8 cellular contexts compared by ENCODE assay signal in the genomic region with DNA sequence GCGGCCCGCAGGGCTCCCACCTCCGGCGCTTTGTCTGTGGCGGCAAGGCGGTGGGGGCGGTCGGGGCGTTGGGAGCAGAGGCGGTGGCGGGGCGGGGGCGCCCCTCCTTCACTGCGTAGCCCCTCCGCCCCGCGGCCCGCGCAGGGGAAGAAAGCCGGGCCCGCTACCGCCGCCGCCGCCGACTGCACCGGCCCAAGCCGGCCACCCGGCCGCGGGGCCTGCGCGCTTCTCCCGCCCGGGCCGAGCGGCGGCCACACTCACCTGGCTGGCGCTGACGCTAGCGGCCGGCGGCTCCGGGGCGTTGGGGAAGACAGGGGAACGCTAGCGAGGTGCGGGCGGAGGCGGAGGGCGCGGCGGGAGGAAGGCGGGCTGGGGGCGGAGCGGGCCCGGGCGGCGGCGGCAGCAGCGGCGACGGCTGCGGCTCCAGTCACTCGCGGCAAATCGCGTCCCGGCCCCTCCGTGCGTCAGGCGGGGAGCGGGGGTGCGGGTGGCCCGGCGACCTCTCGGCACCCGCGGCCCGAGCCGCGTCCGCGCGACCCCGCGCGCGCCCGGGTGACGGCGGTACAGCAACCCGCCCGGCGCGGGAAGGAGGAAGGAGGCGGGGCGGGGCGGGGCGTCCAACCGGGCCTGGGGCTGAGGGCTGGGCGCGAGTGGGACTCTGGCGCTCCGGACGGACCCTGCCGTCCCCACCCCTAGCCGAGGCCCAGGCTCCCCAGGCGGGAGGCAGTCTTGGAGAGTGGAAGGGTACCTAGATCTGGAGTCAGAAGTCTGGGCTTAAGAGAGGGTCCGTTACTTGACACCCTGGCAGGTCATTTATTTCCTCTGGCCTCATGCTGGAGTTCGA. TPM values are rescaled to one million over a fixed set of nuclear protein-coding genes. Genes with fewer than 3 reads are reported as not detected.
DNase-seq lines count a peak whose midpoint lies in the region; ATAC-seq and TF ChIP-seq lines count a peak whose summit lies in the region.

A gene with protein sequence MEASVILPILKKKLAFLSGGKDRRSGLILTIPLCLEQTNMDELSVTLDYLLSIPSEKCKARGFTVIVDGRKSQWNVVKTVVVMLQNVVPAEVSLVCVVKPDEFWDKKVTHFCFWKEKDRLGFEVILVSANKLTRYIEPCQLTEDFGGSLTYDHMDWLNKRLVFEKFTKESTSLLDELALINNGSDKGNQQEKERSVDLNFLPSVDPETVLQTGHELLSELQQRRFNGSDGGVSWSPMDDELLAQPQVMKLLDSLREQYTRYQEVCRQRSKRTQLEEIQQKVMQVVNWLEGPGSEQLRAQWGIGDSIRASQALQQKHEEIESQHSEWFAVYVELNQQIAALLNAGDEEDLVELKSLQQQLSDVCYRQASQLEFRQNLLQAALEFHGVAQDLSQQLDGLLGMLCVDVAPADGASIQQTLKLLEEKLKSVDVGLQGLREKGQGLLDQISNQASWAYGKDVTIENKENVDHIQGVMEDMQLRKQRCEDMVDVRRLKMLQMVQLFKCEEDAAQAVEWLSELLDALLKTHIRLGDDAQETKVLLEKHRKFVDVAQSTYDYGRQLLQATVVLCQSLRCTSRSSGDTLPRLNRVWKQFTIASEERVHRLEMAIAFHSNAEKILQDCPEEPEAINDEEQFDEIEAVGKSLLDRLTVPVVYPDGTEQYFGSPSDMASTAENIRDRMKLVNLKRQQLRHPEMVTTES (minus strand): TSS at position 595 of the 844 bp plus-strand sequence. CDS start 72,991 bp downstream, outside the sequence.

- H3K27me3 Mint-ChIP-seq in CD4-positive, alpha-beta T cell: peaks cover 23% of the 10 kb centered on the region

- under 1% methylated on average over 111 of the region's 111 CpGs for WGBS in thymus

- DNase-seq in CD4-positive, alpha-beta T cell: peak; percentile 22 to 57 (median 36)
- peak; percentile 71 for DNase-seq in RPMI8226
- DNase-seq in activated gamma-delta T cell treated with Interleukin-2 at 50 U/mL for 16 hours: peak; percentile 32
- no peak for DNase-seq in foreskin keratinocyte

- intact Hi-C loops in CD4-positive, alpha-beta T cell (cut with DNase I, micrococcal nuclease): no loop called here

- H3K4me3 ChIP-seq in neuron (ENCODE audit: low read length): peak within 1 kb of the TSS; percentile 96
- peak within 1 kb of the TSS; percentile 86 for H3K4me3 ChIP-seq in thymus (ENCODE audit: low read length)

- H3K27me3 ChIP-seq in CD4-positive, alpha-beta T cell (ENCODE audit: control insufficient read depth, insufficient read depth, low read length): peaks cover 21% of the 10 kb centered on the region
- H3K27me3 ChIP-seq in foreskin keratinocyte: no peaks in the 10 kb centered on the region
- H3K27me3 ChIP-seq in neuron (ENCODE audit: insufficient read depth, low read length): no peaks in the 10 kb centered on the region
- H3K27me3 ChIP-seq in thymus (ENCODE audit: control insufficient read depth, insufficient read depth): no peaks in the 10 kb centered on the region

- CTCF ChIA-PET in CD4-positive, alpha-beta T cell (lab: Charles Lee): no interaction called here

- H3K9me3 ChIP-seq in CD4-positive, alpha-beta T cell (ENCODE audit: control insufficient read depth, low read length): no peaks in the 10 kb centered on the region
- peaks cover 3% of the 10 kb centered on the region for H3K9me3 ChIP-seq in neuron (ENCODE audit: low read length)
- no peaks in the 10 kb centered on the region for H3K9me3 ChIP-seq in thymus (ENCODE audit: control insufficient read depth)

- H2AFZ ChIP-seq in neuron (ENCODE audit: low read depth, low read length): peak within 1 kb of the TSS; percentile 99

- H3K27ac ChIP-seq in CD4-positive, alpha-beta T cell (ENCODE audit: low read depth, low read length): no peak within 1 kb of the TSS
- H3K27ac ChIP-seq in foreskin keratinocyte: peak within 1 kb of the TSS; percentile 61
- H3K27ac ChIP-seq in thymus (ENCODE audit: low read depth): peak within 1 kb of the TSS; percentile 73

- no peaks in the 10 kb centered on the region for H3K9me3 Mint-ChIP-seq in CD4-positive, alpha-beta T cell

- peak within 1 kb of the TSS; percentile 63 for H3K27ac Mint-ChIP-seq in CD4-positive, alpha-beta T cell

- peaks cover 19% of the 10 kb centered on the region for H3K4me1 Mint-ChIP-seq in CD4-positive, alpha-beta T cell (ENCODE audit: low read depth)

- POLR2A ChIA-PET in CD4-positive, alpha-beta T cell (lab: Charles Lee): no interaction called here

- peak; percentile 71 for ATAC-seq in CD4-positive, alpha-beta T cell (ENCODE audit: poor library complexity)
- ATAC-seq in GM19372 (IDR thresholded peaks at IDR 0.05; ENCODE audit: low read depth, unreplicated experiment) (peak; percentile 64), HG03457 (IDR thresholded peaks at IDR 0.05; ENCODE audit: unreplicated experiment) (peak; percentile 63), foreskin keratinocyte (peak; percentile 58)

- H3K36me3 Mint-ChIP-seq in CD4-positive, alpha-beta T cell (ENCODE audit: low read depth): peaks cover 4% of the 10 kb centered on the region

- H3K4me3 Mint-ChIP-seq in CD4-positive, alpha-beta T cell: peak within 1 kb of the TSS; percentile 91

- no peak for TF ChIP-seq CTCF in CD4-positive, alpha-beta T cell (IDR thresholded peaks at IDR 0.05)
- no peak for TF ChIP-seq CTCF in foreskin keratinocyte (conservative IDR thresholded peaks at IDR 0.05)

- H3K4me1 ChIP-seq in foreskin keratinocyte (peaks cover 29% of the 10 kb centered on the region), neuron (ENCODE audit: insufficient read depth, low read length) (peaks cover 12% of the 10 kb centered on the region), thymus (ENCODE audit: control insufficient read depth, insufficient read depth, low read length) (peaks cover 4% of the 10 kb centered on the region)

- no peaks in the 10 kb centered on the region for H3K36me3 ChIP-seq in neuron (ENCODE audit: insufficient read depth, low read length)
- no peaks in the 10 kb centered on the region for H3K36me3 ChIP-seq in thymus (ENCODE audit: control insufficient read depth, insufficient read depth)

RNA-seq across cellular contexts. Expression of the gene that starts here (rescaled TPM):
- 10 to 100 TPM in 1 of 2 experiments, 1 to 10 TPM in 1; 8.7 to 10.2 TPM for total RNA-seq in CD4-positive, alpha-beta T cell
- 15.2 and 23.2 TPM in 2 replicates for total RNA-seq in foreskin keratinocyte
- 5.8 and 6.4 TPM in 2 replicates for polyA plus RNA-seq in foreskin keratinocyte
- polyA plus RNA-seq in thymus: 9.4 TPM

Comparison
In these comparisons a context has a peak if more than half of its experiments do, and no peak if none do; other contexts are left out.
1. DNase-seq: peak in CD4-positive, alpha-beta T cell (10 of 10), RPMI8226 (single experiment) and activated gamma-delta T cell treated with Interleukin-2 at 50 U/mL for 16 hours (single experiment); none in foreskin keratinocyte (0 of 2).
2. Peak in every context shown above with its lines, with median percentiles within 50 percentile points of each other: ATAC-seq.